24 cellular contexts compared by ENCODE assay signal in the genomic region with DNA sequence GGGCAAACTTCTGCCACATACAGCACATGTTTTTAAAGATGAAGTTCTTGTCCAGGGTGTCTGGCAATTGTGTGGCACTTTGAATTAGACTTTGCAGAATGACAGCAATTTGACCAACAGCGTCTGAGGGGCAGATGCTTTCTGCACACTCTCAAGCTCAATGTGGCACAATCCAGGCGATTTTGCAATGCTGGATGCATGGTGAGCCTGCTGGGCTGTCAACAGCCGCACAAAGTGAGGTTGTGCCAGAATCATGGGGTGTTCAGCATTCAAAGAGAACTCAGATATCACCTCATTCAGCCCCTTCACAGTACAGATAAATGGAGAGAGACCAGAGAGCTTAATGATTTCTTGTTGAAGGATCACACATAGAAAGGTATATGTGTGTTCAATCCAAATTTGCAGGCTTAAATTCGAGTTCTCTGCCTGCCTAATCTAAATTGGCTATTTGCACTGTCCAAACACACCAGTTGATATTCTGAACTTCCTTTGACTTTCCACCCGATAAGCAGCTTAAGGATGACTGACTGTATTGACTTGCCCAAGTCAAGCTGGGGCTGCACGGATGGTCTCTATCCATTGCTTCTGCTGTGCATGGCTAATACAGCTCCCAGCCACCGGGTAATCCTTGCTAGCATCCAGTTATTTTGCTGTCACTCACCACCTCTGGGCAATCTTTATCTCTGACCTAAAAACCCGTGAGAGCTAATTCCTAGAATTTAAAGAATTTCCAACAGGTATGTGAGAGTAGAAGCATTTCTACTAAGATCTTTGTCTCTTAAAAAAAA.
"Had no signal": no experiment of that assay in that cellular context is flagged by ENCODE, and none has a peak within 500 bp of the region (broad histone marks: within the 10 kb centered on the region; RNA-seq: fewer than 3 reads in every experiment).

No MANE protein-coding gene starts in this region.

- H3K4me3 ChIP-seq: esophagus muscularis mucosa, lung, thyroid gland had no signal

- H3K9me3 Mint-ChIP-seq: activated CD8-positive, alpha-beta T cell treated with anti-CD3 and anti-CD28 coated beads for 36 hours; activated T-helper 2 cell treated with anti-CD3 and anti-CD28 coated beads, Interferon-gamma antibody, Interleukin-2, Interleukin-4, amounts not matched to agents 10 μg/mL and 5 μg/mL and 100 μg/mL, durations not matched to agents 14 hours and 24 hours and 36 hours; brain; nephron progenitor cell had no signal

- H3K27me3 ChIP-seq: esophagus muscularis mucosa, thyroid gland had no signal

- H3K27ac ChIP-seq: esophagus muscularis mucosa, foreskin keratinocyte, thyroid gland had no signal

- DNase-seq: activated CD4-positive, alpha-beta T cell treated with anti-CD3 and anti-CD28 coated beads for 48 hours; activated CD4-positive, CD25-positive, alpha-beta regulatory T cell; activated CD8-positive, alpha-beta T cell treated with anti-CD3 and anti-CD28 coated beads for 36 hours; activated naive CD4-positive, alpha-beta T cell treated with Interleukin-2 at 50 U/mL for 16 hours; activated naive CD8-positive, alpha-beta T cell treated with anti-CD3 and anti-CD28 coated beads, Interleukin-2, amount 10 ng/mL, durations not matched to agents 7 days and 5 days; activated T-cell treated with anti-CD3 and anti-CD28 coated beads, Interleukin-2, amount 50 U/mL, for 1 hour; cortex of kidney; foreskin keratinocyte; hypothalamus; islet precursor cell; left colon; nephron progenitor cell; occipital lobe; posterior cingulate gyrus; stimulated activated CD4-positive, alpha-beta T cell treated with anti-CD3 and anti-CD28 coated beads, Interleukin-12 subunit alpha, Interleukin-12 subunit beta, amount 100 ng/mL, for 4 hours; stimulated activated CD4-positive, alpha-beta T cell treated with anti-CD3 and anti-CD28 coated beads, Interleukin-1b, Interleukin-23, amount 100 ng/mL, for 48 hours; stimulated activated CD8-positive, alpha-beta memory T cell treated with anti-CD3 and anti-CD28 coated beads, Interleukin-4, amount 100 ng/mL, for 48 hours; stimulated activated naive CD4-positive, alpha-beta T cell; thyroid gland had no signal

- H3K36me3 ChIP-seq: esophagus muscularis mucosa, thyroid gland had no signal

- H3K4me1 Mint-ChIP-seq: activated naive CD8-positive, alpha-beta T cell treated with anti-CD3 and anti-CD28 coated beads, Interleukin-2, amount 10 ng/mL, durations not matched to agents 7 days and 5 days; central memory CD8-positive, alpha-beta T cell had no signal

- ATAC-seq: activated CD8-positive, alpha-beta T cell treated with anti-CD3 and anti-CD28 coated beads for 36 hours; foreskin keratinocyte; left colon had no signal

- H3K36me3 Mint-ChIP-seq: activated naive CD8-positive, alpha-beta T cell treated with anti-CD3 and anti-CD28 coated beads, Interleukin-2, amount 10 ng/mL, durations not matched to agents 7 days and 5 days; brain had no signal

- H3K27me3 Mint-ChIP-seq: activated naive CD8-positive, alpha-beta T cell treated with anti-CD3 and anti-CD28 coated beads, Interleukin-2, amount 10 ng/mL, durations not matched to agents 7 days and 5 days; central memory CD8-positive, alpha-beta T cell had no signal

- H3K9me3 ChIP-seq: esophagus muscularis mucosa, thyroid gland had no signal

- H3K27ac Mint-ChIP-seq: activated CD8-positive, alpha-beta T cell treated with anti-CD3 and anti-CD28 coated beads for 36 hours; activated naive CD8-positive, alpha-beta T cell treated with anti-CD3 and anti-CD28 coated beads, Interleukin-2, amount 10 ng/mL, durations not matched to agents 7 days and 5 days; activated T-helper 2 cell treated with anti-CD3 and anti-CD28 coated beads, Interferon-gamma antibody, Interleukin-2, Interleukin-4, amounts not matched to agents 10 μg/mL and 5 μg/mL and 100 μg/mL, durations not matched to agents 14 hours and 24 hours and 36 hours; nephron progenitor cell had no signal

- H3K4me1 ChIP-seq: esophagus muscularis mucosa, foreskin keratinocyte had no signal

- H3K4me3 Mint-ChIP-seq: activated CD8-positive, alpha-beta T cell treated with anti-CD3 and anti-CD28 coated beads for 36 hours; activated naive CD8-positive, alpha-beta T cell treated with anti-CD3 and anti-CD28 coated beads, Interleukin-2, amount 10 ng/mL, durations not matched to agents 7 days and 5 days; brain; central memory CD8-positive, alpha-beta T cell; nephron progenitor cell had no signal
